12 cellular contexts compared by ENCODE assay signal in genomic region chr11:12053606-12054361, GRCh38. TPM values are rescaled to one million over a fixed set of nuclear protein-coding genes. Genes with fewer than 3 reads are reported as not detected.
A peak's percentile ranks its signal among the peaks of the same experiment; 100 is the strongest.
DNase-seq lines count a peak whose midpoint lies in the region; ATAC-seq and TF ChIP-seq lines count a peak whose summit lies in the region.
"Had no signal": no experiment of that assay in that cellular context is flagged by ENCODE, and none has a peak within 500 bp of the region (broad histone marks: within the 10 kb centered on the region; RNA-seq: fewer than 3 reads in every experiment).

No MANE protein-coding gene starts in this region.

- TF ChIP-seq CTCF in fibroblast of the aortic adventitia (IDR thresholded peaks at IDR 0.05; ENCODE audit: insufficient read depth, low read length), result no peak

- peaks cover 14% of the 10 kb centered on the region for H3K9me3 ChIP-seq in BLaER1
- H3K9me3 ChIP-seq in muscle layer of colon (ENCODE audit: low read length), result no peaks in the 10 kb centered on the region
- H3K9me3 ChIP-seq: pancreas had no signal

- no peak overlapping the region for H3K27ac Mint-ChIP-seq in effector memory CD8-positive, alpha-beta T cell

- H3K27me3 ChIP-seq in BLaER1 (no peaks in the 10 kb centered on the region), muscle layer of colon (ENCODE audit: control insufficient read depth in 1 of 2, insufficient read depth in 2 of 2, low read length in 2 of 2) (no peaks in the 10 kb centered on the region)
- H3K27me3 ChIP-seq: pancreas had no signal

- H3K4me1 ChIP-seq in BLaER1, result peaks cover 35% of the 10 kb centered on the region
- peaks cover 7% of the 10 kb centered on the region for H3K4me1 ChIP-seq in muscle layer of colon (ENCODE audit: insufficient read depth, low read length)

- no peak overlapping the region for H3K4me3 Mint-ChIP-seq in effector memory CD8-positive, alpha-beta T cell

- H4K20me1 ChIP-seq in BLaER1, result no peaks in the 10 kb centered on the region

- ATAC-seq in effector memory CD8-positive, alpha-beta T cell (replicated peaks), result no peak
- ATAC-seq: pancreas had no signal

- H3K9me3 Mint-ChIP-seq in effector memory CD8-positive, alpha-beta T cell, result no peaks in the 10 kb centered on the region

- no peaks in the 10 kb centered on the region for H3K27me3 Mint-ChIP-seq in effector memory CD8-positive, alpha-beta T cell

- H3K36me3 ChIP-seq in BLaER1 (no peaks in the 10 kb centered on the region), muscle layer of colon (ENCODE audit: insufficient read depth, low read length) (no peaks in the 10 kb centered on the region)
- H3K36me3 ChIP-seq: pancreas had no signal

- H3K27ac ChIP-seq in BLaER1 (no peak overlapping the region), muscle layer of colon (ENCODE audit: low read depth, low read length) (peak overlapping the region; percentile 27)
- H3K27ac ChIP-seq: pancreas had no signal

- H3K9ac ChIP-seq in BLaER1 (no peak overlapping the region), muscle layer of colon (ENCODE audit: low read length) (no peak overlapping the region)

- DNase-seq in NCI-H69 (lab: John Stamatoyannopoulos, UW) (peak; percentile 50), fibroblast of the aortic adventitia (ENCODE audit: low read depth) (peak; percentile 92), NCI-H146 treated with DMSO at 0.1 percent for 48 hours (lab: John Stamatoyannopoulos, UW; ENCODE audit: unreplicated experiment) (no peak), CD1c-positive myeloid dendritic cell (ENCODE audit: extremely low spot score) (no peak), NOMO-1 (lab: John Stamatoyannopoulos, UW; ENCODE audit: unreplicated experiment in 2 of 2) (no peak)
- no peak for DNase-seq in effector memory CD8-positive, alpha-beta T cell
- DNase-seq: activated CD4-positive, alpha-beta T cell treated with anti-CD3 and anti-CD28 coated beads for 4 hours; C1 segment of cervical spinal cord; NCI-H2107 had no signal

- H3K36me3 Mint-ChIP-seq in effector memory CD8-positive, alpha-beta T cell (ENCODE audit: insufficient read depth), result no peaks in the 10 kb centered on the region

- H3K4me3 ChIP-seq in BLaER1 (no peak overlapping the region), fibroblast of the aortic adventitia (ENCODE audit: low read depth, low read length) (no peak overlapping the region), muscle layer of colon (ENCODE audit: low read depth in 1 of 2, low read length in 2 of 2) (no peak overlapping the region)
- H3K4me3 ChIP-seq: pancreas had no signal

- peaks cover 4 to 13% of the 10 kb centered on the region in 2 donors for H3K4me1 Mint-ChIP-seq in effector memory CD8-positive, alpha-beta T cell (ENCODE audit: low read depth in 2 of 2)

- peak overlapping the region; percentile 13 for H3K4me2 ChIP-seq in BLaER1

RNA-seq across cellular contexts. Expression of gene DKK3, which starts 45.4 kb away (rescaled TPM):
- 94.3 and 334 TPM in 2 replicates for total RNA-seq in fibroblast of the aortic adventitia (ENCODE audit: low replicate concordance)

RNA-seq across cellular contexts. Expression of gene MICAL2, which starts 56.6 kb away (rescaled TPM):
- 31.9 and 146 TPM in 2 replicates for total RNA-seq in fibroblast of the aortic adventitia (ENCODE audit: low replicate concordance)

Comparison
In these comparisons a context has a peak if more than half of its experiments do, and no peak if none do; other contexts are left out.
1. DNase-seq: peak in NCI-H69 (single experiment) and fibroblast of the aortic adventitia (single experiment); none in NCI-H146 treated with DMSO at 0.1 percent for 48 hours (single experiment), effector memory CD8-positive, alpha-beta T cell (0 of 3), CD1c-positive myeloid dendritic cell (single experiment) and NOMO-1 (0 of 2).